ENCODE assay signal across 1 cellular context in the genomic region with DNA sequence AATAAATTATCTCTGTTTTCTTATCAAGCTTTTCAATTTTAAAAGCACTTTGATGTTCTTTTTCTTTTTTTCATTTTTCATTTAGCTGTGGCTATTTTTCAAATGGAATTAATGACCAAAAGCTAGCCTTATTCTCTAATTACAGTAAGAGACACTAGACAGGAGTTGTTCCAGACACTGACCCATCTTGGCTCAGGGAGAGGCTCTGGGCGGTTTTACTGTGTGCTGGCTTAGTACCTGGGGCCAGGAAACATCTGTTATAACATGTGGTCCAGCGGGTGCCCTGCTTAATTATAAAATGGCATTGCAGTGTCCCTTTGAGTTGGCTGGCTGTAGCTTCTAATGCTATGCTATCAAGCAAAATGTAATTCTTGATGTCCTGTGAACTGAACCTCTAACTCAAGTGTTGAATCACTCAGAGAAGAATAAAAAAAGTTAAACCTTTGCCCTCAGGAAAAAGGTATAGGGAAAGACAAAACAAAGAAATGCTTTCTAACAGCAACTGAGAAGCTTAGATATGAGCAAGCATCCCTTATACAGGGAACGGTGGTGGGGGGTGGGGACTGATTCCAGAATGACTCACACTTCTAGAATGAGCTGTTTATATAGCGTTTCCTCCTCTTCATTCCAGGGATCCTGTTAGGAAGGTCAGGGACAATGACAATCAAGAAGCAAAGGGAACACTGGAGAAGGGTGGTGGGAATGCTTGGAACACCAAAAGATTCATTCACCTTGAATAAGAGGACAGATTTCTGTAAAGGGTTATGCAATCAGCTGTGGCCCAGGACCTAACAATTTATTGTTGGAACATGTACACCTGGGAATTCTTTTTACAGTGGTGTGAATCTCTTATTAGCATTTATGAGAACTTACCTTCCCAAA.
A peak's percentile ranks its signal among the peaks of the same experiment; 100 is the strongest.
TF ChIP-seq lines count a peak whose summit lies in the region.

No MANE protein-coding gene starts in this region.

TF ChIP-seq in HEK293, 187 proteins besides CTCF, POLR2A, EP300 and RAD21 (continued from another document):
- TF ChIP-seq, protein P1, sequence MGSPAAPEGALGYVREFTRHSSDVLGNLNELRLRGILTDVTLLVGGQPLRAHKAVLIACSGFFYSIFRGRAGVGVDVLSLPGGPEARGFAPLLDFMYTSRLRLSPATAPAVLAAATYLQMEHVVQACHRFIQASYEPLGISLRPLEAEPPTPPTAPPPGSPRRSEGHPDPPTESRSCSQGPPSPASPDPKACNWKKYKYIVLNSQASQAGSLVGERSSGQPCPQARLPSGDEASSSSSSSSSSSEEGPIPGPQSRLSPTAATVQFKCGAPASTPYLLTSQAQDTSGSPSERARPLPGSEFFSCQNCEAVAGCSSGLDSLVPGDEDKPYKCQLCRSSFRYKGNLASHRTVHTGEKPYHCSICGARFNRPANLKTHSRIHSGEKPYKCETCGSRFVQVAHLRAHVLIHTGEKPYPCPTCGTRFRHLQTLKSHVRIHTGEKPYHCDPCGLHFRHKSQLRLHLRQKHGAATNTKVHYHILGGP (tag by site-specific recombination; IDR thresholded peaks at IDR 0.05): peak; percentile 31; the same call in 1 of the 2 replicates
- TF ChIP-seq, protein P2, sequence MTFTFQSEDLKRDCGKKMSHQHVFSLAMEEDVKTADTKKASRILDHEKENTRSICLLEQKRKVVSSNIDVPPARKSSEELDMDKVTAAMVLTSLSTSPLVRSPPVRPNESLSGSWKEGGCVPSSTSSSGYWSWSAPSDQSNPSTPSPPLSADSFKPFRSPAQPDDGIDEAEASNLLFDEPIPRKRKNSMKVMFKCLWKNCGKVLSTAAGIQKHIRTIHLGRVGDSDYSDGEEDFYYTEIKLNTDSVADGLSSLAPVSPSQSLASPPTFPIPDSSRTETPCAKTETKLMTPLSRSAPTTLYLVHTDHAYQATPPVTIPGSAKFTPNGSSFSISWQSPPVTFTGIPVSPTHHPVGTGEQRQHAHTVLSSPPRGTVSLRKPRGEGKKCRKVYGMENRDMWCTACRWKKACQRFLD (tag by site-specific recombination; IDR thresholded peaks at IDR 0.05): no peak
- no peak for TF ChIP-seq ZNF529 (tag by site-specific recombination; IDR thresholded peaks at IDR 0.05; ENCODE audit: insufficient replicate concordance)
- no peak for TF ChIP-seq ZNF707 (tag by site-specific recombination; IDR thresholded peaks at IDR 0.05)
- TF ChIP-seq ZNF132 (tag by site-specific recombination; IDR thresholded peaks at IDR 0.05; ENCODE audit: borderline replicate concordance): no peak
- TF ChIP-seq GLIS2 (tag by site-specific recombination; IDR thresholded peaks at IDR 0.05): no peak
- TF ChIP-seq, protein P3, sequence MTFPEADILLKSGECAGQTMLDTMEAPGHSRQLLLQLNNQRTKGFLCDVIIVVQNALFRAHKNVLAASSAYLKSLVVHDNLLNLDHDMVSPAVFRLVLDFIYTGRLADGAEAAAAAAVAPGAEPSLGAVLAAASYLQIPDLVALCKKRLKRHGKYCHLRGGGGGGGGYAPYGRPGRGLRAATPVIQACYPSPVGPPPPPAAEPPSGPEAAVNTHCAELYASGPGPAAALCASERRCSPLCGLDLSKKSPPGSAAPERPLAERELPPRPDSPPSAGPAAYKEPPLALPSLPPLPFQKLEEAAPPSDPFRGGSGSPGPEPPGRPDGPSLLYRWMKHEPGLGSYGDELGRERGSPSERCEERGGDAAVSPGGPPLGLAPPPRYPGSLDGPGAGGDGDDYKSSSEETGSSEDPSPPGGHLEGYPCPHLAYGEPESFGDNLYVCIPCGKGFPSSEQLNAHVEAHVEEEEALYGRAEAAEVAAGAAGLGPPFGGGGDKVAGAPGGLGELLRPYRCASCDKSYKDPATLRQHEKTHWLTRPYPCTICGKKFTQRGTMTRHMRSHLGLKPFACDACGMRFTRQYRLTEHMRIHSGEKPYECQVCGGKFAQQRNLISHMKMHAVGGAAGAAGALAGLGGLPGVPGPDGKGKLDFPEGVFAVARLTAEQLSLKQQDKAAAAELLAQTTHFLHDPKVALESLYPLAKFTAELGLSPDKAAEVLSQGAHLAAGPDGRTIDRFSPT (tag by site-specific recombination; IDR thresholded peaks at IDR 0.05): no peak
- no peak for TF ChIP-seq ZNF174 (tag by site-specific recombination; IDR thresholded peaks at IDR 0.05)
- no peak for TF ChIP-seq ZNF558 (tag by site-specific recombination; IDR thresholded peaks at IDR 0.05)
- TF ChIP-seq, protein P4, sequence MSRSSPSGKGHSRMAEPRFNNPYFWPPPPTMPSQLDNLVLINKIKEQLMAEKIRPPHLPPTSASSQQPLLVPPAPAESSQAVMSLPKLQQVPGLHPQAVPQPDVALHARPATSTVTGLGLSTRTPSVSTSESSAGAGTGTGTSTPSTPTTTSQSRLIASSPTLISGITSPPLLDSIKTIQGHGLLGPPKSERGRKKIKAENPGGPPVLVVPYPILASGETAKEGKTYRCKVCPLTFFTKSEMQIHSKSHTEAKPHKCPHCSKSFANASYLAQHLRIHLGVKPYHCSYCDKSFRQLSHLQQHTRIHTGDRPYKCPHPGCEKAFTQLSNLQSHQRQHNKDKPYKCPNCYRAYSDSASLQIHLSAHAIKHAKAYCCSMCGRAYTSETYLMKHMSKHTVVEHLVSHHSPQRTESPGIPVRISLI (tag by site-specific recombination; IDR thresholded peaks at IDR 0.05): no peak
- no peak for TF ChIP-seq ZNF138 (tag by site-specific recombination; IDR thresholded peaks at IDR 0.05; ENCODE audit: borderline replicate concordance)
- TF ChIP-seq WT1 (tag by site-specific recombination; IDR thresholded peaks at IDR 0.05): peak; percentile 82
- TF ChIP-seq ZNF513 (tag by site-specific recombination; IDR thresholded peaks at IDR 0.05): peak; percentile 69
- TF ChIP-seq ZNF354C (tag by site-specific recombination; IDR thresholded peaks at IDR 0.05; ENCODE audit: borderline replicate concordance, low read depth): no peak
- no peak for TF ChIP-seq SP2 (tag by site-specific recombination; IDR thresholded peaks at IDR 0.05)
- TF ChIP-seq ZBTB48 (tag by site-specific recombination; IDR thresholded peaks at IDR 0.05): peak; percentile 90
- TF ChIP-seq SP7 (tag by site-specific recombination; IDR thresholded peaks at IDR 0.05): peak; percentile 64
- TF ChIP-seq ZNF26 (tag by site-specific recombination; IDR thresholded peaks at IDR 0.05): no peak
- TF ChIP-seq ZNF211 (tag by site-specific recombination; IDR thresholded peaks at IDR 0.05; ENCODE audit: low read depth): no peak
- no peak for TF ChIP-seq ZNF776 (tag by site-specific recombination; IDR thresholded peaks at IDR 0.05; ENCODE audit: borderline replicate concordance)
- peak; percentile 59 for TF ChIP-seq ZNF366 (tag by site-specific recombination; conservative IDR thresholded peaks at IDR 0.05)
- TF ChIP-seq ZBTB21 (tag by site-specific recombination; IDR thresholded peaks at IDR 0.05): no peak
- no peak for TF ChIP-seq ZNF433 (tag by site-specific recombination; IDR thresholded peaks at IDR 0.05; ENCODE audit: low read depth)
- TF ChIP-seq ZNF623 (tag by site-specific recombination; IDR thresholded peaks at IDR 0.05): no peak
- TF ChIP-seq ZNF701 (tag by site-specific recombination; IDR thresholded peaks at IDR 0.05): no peak
- TF ChIP-seq ZNF324 (tag by site-specific recombination; IDR thresholded peaks at IDR 0.05): no peak
- 0 out of 2 replicates have a peak, but pooled peaks have one; percentile 49 for TF ChIP-seq OVOL3 (tag by site-specific recombination; IDR thresholded peaks at IDR 0.05)
- no peak for TF ChIP-seq ZNF830 (tag by site-specific recombination; IDR thresholded peaks at IDR 0.05; ENCODE audit: low read depth)
- no peak for TF ChIP-seq ZNF596 (tag by site-specific recombination; IDR thresholded peaks at IDR 0.05)
- no peak for TF ChIP-seq ZNF423 (tag by site-specific recombination; IDR thresholded peaks at IDR 0.05)
- peak; percentile 41; the same call in 1 of the 2 replicates for TF ChIP-seq ZXDB (tag by site-specific recombination; IDR thresholded peaks at IDR 0.05)
- 0 out of 2 replicates have a peak, but pooled peaks have one; percentile 14 for TF ChIP-seq KLF8 (tag by site-specific recombination; IDR thresholded peaks at IDR 0.05)
- no peak for TF ChIP-seq HOXC10 (CRISPR knock-in tag; IDR thresholded peaks at IDR 0.05)
- TF ChIP-seq ZNF658 (tag by site-specific recombination; IDR thresholded peaks at IDR 0.05): no peak
TF ChIP-seq in HEK293: peak in this region for 12.
